8 cellular contexts compared by ENCODE assay signal in the genomic region with DNA sequence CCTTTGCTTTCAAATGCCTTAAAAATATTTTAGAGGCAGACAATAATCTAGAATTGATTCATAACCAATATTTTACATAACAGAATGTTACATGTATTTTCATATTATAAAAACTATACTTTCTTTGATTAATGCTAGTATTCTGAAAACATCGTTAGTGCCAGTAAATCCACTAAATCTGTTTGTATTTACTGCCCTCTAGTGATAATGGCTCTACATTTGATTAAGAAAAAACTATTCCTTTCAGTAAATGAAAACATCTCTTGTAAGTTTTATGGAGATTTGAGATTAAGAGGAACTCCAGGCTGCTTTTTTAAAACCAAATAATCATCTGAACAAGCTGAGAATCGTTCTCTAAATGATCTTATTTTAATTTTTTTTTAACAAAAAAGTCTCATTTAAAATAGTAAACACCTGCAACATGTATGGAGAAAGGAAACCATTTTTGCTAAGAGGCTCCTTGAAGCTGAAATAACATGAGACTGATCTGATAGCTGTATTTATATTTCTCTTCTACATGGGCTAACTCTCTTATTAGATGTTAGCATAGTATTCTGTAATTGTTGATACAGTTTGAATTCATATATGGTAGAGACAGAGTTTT.
DNase-seq lines count a peak whose midpoint lies in the region; ATAC-seq, FAIRE-seq and TF ChIP-seq lines count a peak whose summit lies in the region.

No MANE protein-coding gene starts in this region.

- H3K4me3 ChIP-seq in Karpas-422 (ENCODE audit: low read length) (no peak overlapping the region), GM12878 (no peak overlapping the region), lung (no peak overlapping the region)

- TF ChIP-seq RAD21 in GM12878 (IDR thresholded peaks at IDR 0.05; ENCODE audit: insufficient read depth, low read depth, low read length), result peak; percentile 62

- H3K4me2 ChIP-seq in Karpas-422 (ENCODE audit: low read depth, low read length, poor library complexity, severe bottlenecking) (no peak overlapping the region), GM12878 (ENCODE audit: control insufficient read depth, insufficient read depth) (no peak overlapping the region)

- intact Hi-C loops in GM12878 (cut with micrococcal nuclease; ENCODE audit: unreplicated experiment), result loop anchor here (1.0 to 5.0 kb wide), 2 partner anchors 116 to 135 kb away; no protein-coding TSS in a partner anchor

- no peak for TF ChIP-seq EP300 in GM12878 (IDR thresholded peaks at IDR 0.05; ENCODE audit: borderline replicate concordance in 1 of 2, control insufficient read depth in 1 of 2, low read depth in 2 of 2, low read length in 2 of 2)

- peak; percentile 78 for FAIRE-seq in GM12878 (lab: Jason Lieb, UNC)

- H3K27me3 ChIP-seq in Karpas-422 (ENCODE audit: low read length), result no peaks in the 10 kb centered on the region
- H3K27me3 ChIP-seq in GM12878 (replicated peaks in 1 of 2; ENCODE audit: control insufficient read depth in 2 of 2, insufficient read depth in 2 of 2, low read length in 1 of 2), result no peaks in the 10 kb centered on the region
- no peaks in the 10 kb centered on the region for H3K27me3 ChIP-seq in lung (ENCODE audit: control insufficient read depth, insufficient read depth)

- SMC1A ChIA-PET in GM12878 (lab: Charles Lee; ENCODE audit: uncharacterized antibody, unreplicated experiment), result interaction anchor here (0.6 to 4.3 kb wide), 16 partner anchors 10 to 277 kb away, joined by 3 to 43 read pairs (median 4); no protein-coding TSS in a partner anchor

- ATAC-seq in GM12878, result peak; percentile 57
- no peak for ATAC-seq in lung (ENCODE audit: insufficient read depth, low FRiP score)
- no peak for ATAC-seq in esophagus mucosa
- ATAC-seq in HG02970 (IDR thresholded peaks at IDR 0.05; ENCODE audit: low FRiP score, unreplicated experiment), result no peak
- no peak for ATAC-seq in HG03139 (IDR thresholded peaks at IDR 0.05; ENCODE audit: unreplicated experiment)

- CTCF ChIA-PET in GM12878 (lab: Yijun Ruan, JAX), result interaction anchor here (0.6 to 3.6 kb wide), 15 partner anchors 11 to 166 kb away, joined by 3 to 79 read pairs (median 5); no protein-coding TSS in a partner anchor

- H3K36me3 ChIP-seq in Karpas-422 (ENCODE audit: insufficient read depth, low read length), result no peaks in the 10 kb centered on the region
- no peaks in the 10 kb centered on the region for H3K36me3 ChIP-seq in GM12878 (ENCODE audit: control insufficient read depth in 2 of 2, insufficient read depth in 2 of 2, low read length in 1 of 2)
- no peaks in the 10 kb centered on the region for H3K36me3 ChIP-seq in lung (ENCODE audit: control insufficient read depth in 2 of 2, insufficient read depth in 2 of 2, low read length in 2 of 2)

- POLR2A ChIA-PET in GM12878 (lab: Charles Lee), result interaction anchor here (1.3 kb wide), 1 partner anchor 120 kb away, joined by 3 read pairs; no protein-coding TSS in a partner anchor

- no peak overlapping the region for H2AFZ ChIP-seq in Karpas-422 (ENCODE audit: low read length)
- no peak overlapping the region for H2AFZ ChIP-seq in GM12878 (ENCODE audit: control insufficient read depth, low read depth, low read length)

- in situ Hi-C loops in GM12878 (cut with MboI), result no loop called here

- H3K9ac ChIP-seq in Karpas-422 (ENCODE audit: low read length) (no peak overlapping the region), GM12878 (ENCODE audit: control insufficient read depth, insufficient read depth, low read length) (no peak overlapping the region)

- no peak for TF ChIP-seq POLR2A in GM12878 (IDR thresholded peaks at IDR 0.05; ENCODE audit: low read depth, low read length)

- BruUV-seq in GM12878 (replicated peaks; lab: Mats Ljungman, UMichigan), result no TSS peak

- TF ChIP-seq CTCF in GM12878 (IDR thresholded peaks at IDR 0.05 in 2 of 3, conservative IDR thresholded peaks at IDR 0.05 in 1 of 3; ENCODE audit: control insufficient read depth in 2 of 3, extremely low read depth in 1 of 3, insufficient read depth in 1 of 3, low read depth in 3 of 3, low read length in 3 of 3), result peak in 1 of 3 experiments; percentile 20; a peak in 1 of 6 replicates
- TF ChIP-seq CTCF in lung (IDR thresholded peaks at IDR 0.05; ENCODE audit: control extremely low read depth, extremely low read depth), result peak; percentile 31

- H3K4me1 ChIP-seq in Karpas-422 (ENCODE audit: low read length) (no peaks in the 10 kb centered on the region), GM12878 (ENCODE audit: control insufficient read depth, insufficient read depth, low read length) (no peaks in the 10 kb centered on the region), lung (ENCODE audit: control insufficient read depth in 2 of 2, insufficient read depth in 2 of 2, low read length in 2 of 2) (peaks cover 0 to 4% of the 10 kb centered on the region in 2 donors)

- H3K9me2 ChIP-seq in Karpas-422 (replicated peaks; ENCODE audit: insufficient read depth, low read length), result no peaks in the 10 kb centered on the region

- no peaks in the 10 kb centered on the region for H4K20me1 ChIP-seq in Karpas-422 (ENCODE audit: insufficient read depth, low read depth, low read length)
- H4K20me1 ChIP-seq in GM12878 (ENCODE audit: control insufficient read depth, insufficient read depth), result no peaks in the 10 kb centered on the region

- no peaks in the 10 kb centered on the region for H3K79me2 ChIP-seq in Karpas-422 (ENCODE audit: low read length)
- H3K79me2 ChIP-seq in GM12878 (ENCODE audit: control insufficient read depth, insufficient read depth, low read length), result no peaks in the 10 kb centered on the region

- WGBS in GM12878 (ENCODE audit: insufficient coverage, insufficient replicate concordance, low lambda C conversion rate, missing lambda C conversion rate), result 0% methylated on average over 2 of the region's 2 CpGs
- 13% methylated on average over 2 of the region's 2 CpGs for WGBS in lung, 2 donors

- H3K9me3 ChIP-seq in Karpas-422 (ENCODE audit: low read length) (no peaks in the 10 kb centered on the region), GM12878 (replicated peaks; ENCODE audit: control insufficient read depth, insufficient read depth, low read length) (no peaks in the 10 kb centered on the region), lung (ENCODE audit: control insufficient read depth in 2 of 2, insufficient read depth in 1 of 2, low read length in 1 of 2) (no peaks in the 10 kb centered on the region)

- DNase-seq in COLO829 (ENCODE audit: low spot score) (peak; percentile 22), Karpas-422 (peak; percentile 42), GM12878 (ENCODE audit: low read depth, low spot score) (no peak), lung (ENCODE audit: low spot score) (no peak), UCSD-AML1 (lab: John Stamatoyannopoulos, UW; ENCODE audit: unreplicated experiment) (no peak)

- RAD21 ChIA-PET in GM12878 (lab: Charles Lee; ENCODE audit: unreplicated experiment), result interaction anchor here (0.9 to 3.7 kb wide), 10 partner anchors 8 to 138 kb away, joined by 3 to 39 read pairs (median 4); no protein-coding TSS in a partner anchor

- H3K27ac ChIP-seq in Karpas-422 (ENCODE audit: low read length) (no peak overlapping the region), GM12878 (ENCODE audit: control insufficient read depth, insufficient read depth) (no peak overlapping the region), lung (ENCODE audit: low read depth in 1 of 2, low read length in 1 of 2) (no peak overlapping the region)

TF ChIP-seq in GM12878, 131 proteins besides CTCF, POLR2A, EP300 and RAD21:
- TF ChIP-seq SMC3 (IDR thresholded peaks at IDR 0.05; ENCODE audit: borderline replicate concordance, low read length), result peak; percentile 47; the same call in 1 of the 2 replicates
- TF ChIP-seq BHLHE40 (IDR thresholded peaks at IDR 0.05; ENCODE audit: borderline replicate concordance in 1 of 2, low read depth in 2 of 2, low read length in 1 of 2), result no peak

Comparison
In these comparisons a context has a peak if more than half of its experiments do, and no peak if none do; other contexts are left out.
1. DNase-seq: peak in COLO829 (single experiment) and Karpas-422 (single experiment); none in GM12878 (single experiment), lung (single experiment) and UCSD-AML1 (single experiment).